ENCODE assay signal across 27 cellular contexts in the genomic region with DNA sequence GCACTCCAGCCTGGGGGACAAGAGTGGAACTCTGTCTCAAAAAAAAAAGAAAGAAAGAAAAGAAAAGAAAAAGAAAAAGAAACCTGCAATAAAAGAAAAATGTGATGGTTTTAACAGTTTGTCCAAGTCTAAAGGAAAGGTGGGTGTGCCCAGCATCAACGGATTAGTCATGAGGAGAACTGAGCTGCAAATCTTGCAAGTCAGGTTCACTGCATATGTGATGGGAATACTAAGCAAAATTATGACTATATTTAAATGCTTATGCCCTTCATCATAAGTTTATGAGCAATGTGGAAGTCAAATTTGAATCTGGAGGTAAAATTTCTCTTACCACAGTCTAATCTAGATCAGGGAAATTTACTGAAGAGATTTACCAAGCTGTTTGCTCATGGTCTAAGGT.
DNase-seq lines count a peak whose midpoint lies in the region; ATAC-seq and TF ChIP-seq lines count a peak whose summit lies in the region.
"Had no signal": no experiment of that assay in that cellular context is flagged by ENCODE, and none has a peak within 500 bp of the region (broad histone marks: within the 10 kb centered on the region; RNA-seq: fewer than 3 reads in every experiment).

No MANE protein-coding gene starts in this region.

- DNase-seq in AG08396 (ENCODE audit: low spot score): peak; percentile 10
- DNase-seq in epithelial cell of prostate (ENCODE audit: low read depth, low spot score): peak; percentile 69
- peak; percentile 11 for DNase-seq in iris pigment epithelial cell (ENCODE audit: low read depth)
- no peak for DNase-seq in GM13976 (ENCODE audit: low spot score)
- DNase-seq in cortex of kidney (lab: John Stamatoyannopoulos, UW): no peak
- DNase-seq: activated CD4-positive, alpha-beta T cell treated with anti-CD3 and anti-CD28 coated beads for 36 hours; activated CD8-positive, alpha-beta memory T cell treated with anti-CD3 and anti-CD28 coated beads for 24 hours; activated naive CD4-positive, alpha-beta T cell treated with Interleukin-2 at 50 U/mL for 16 hours; activated T-cell treated with anti-CD3 and anti-CD28 coated beads, Interleukin-2, amount 50 U/mL, for 4 hours; central memory CD4-positive, alpha-beta T cell; heart right ventricle; KBM-7; left ventricle myocardium inferior; midbrain; NCI-H1930; NCI-H345; ovary; right cardiac atrium; SJCRH30; stimulated activated CD4-positive, alpha-beta T cell treated with anti-CD3 and anti-CD28 coated beads, Interleukin-15, amount 100 ng/mL, for 24 hours had no signal

- POLR2A ChIA-PET in HEK293 (lab: Yijun Ruan, JAX): interaction anchor here (1.7 kb wide), 1 partner anchor 13 kb away, joined by 10 read pairs; a partner anchor contains a TSS

- H3K9me3 Mint-ChIP-seq in stimulated activated memory B cell treated with anti-CD40 and anti-IgM and Interleukin-4, amounts not matched to agents 10 μg/mL and 1 μg/mL and 100 μg/mL, for 72 hours: no peaks in the 10 kb centered on the region
- H3K9me3 Mint-ChIP-seq: activated T-cell treated with anti-CD3 and anti-CD28 coated beads, Interleukin-2, amount 50 U/mL, for 4 hours; natural killer cell treated with Interleukin-12 subunit alpha and Interleukin-12 subunit beta and Interleukin-15 and Interleukin-18, amount 100 ng/mL, for 72 hours; T-helper 1 cell treated with Interleukin-12 subunit alpha and Interleukin-12 subunit beta and Interleukin-4 antibody, amounts not matched to agents 30 μg/mL and 1 μg/mL, for 36 hours had no signal

- ATAC-seq in HG03045 (IDR thresholded peaks at IDR 0.05; ENCODE audit: unreplicated experiment): no peak
- ATAC-seq in stimulated activated memory B cell treated with anti-CD40 and anti-IgM and Interleukin-4, amounts not matched to agents 10 μg/mL and 1 μg/mL and 100 μg/mL, for 72 hours: no peak
- ATAC-seq: activated CD4-positive, alpha-beta T cell treated with anti-CD3 and anti-CD28 coated beads for 36 hours; activated T-cell treated with anti-CD3 and anti-CD28 coated beads, Interleukin-2, amount 50 U/mL, for 4 hours; heart right ventricle; natural killer cell treated with Interleukin-12 subunit alpha and Interleukin-12 subunit beta and Interleukin-15 and Interleukin-18, amount 100 ng/mL, for 72 hours; right cardiac atrium had no signal

- TF ChIP-seq CTCF in HEK293 (tag by site-specific recombination; IDR thresholded peaks at IDR 0.05) (no peak), GM13976 (IDR thresholded peaks at IDR 0.05; ENCODE audit: borderline replicate concordance, control extremely low read depth, extremely low read depth, insufficient read depth, missing control alignments) (no peak)

- H3K36me3 Mint-ChIP-seq in stimulated activated memory B cell treated with anti-CD40 and anti-IgM and Interleukin-4, amounts not matched to agents 10 μg/mL and 1 μg/mL and 100 μg/mL, for 72 hours: peaks cover 12% of the 10 kb centered on the region
- H3K36me3 Mint-ChIP-seq: natural killer cell treated with Interleukin-12 subunit alpha and Interleukin-12 subunit beta and Interleukin-15 and Interleukin-18, amount 100 ng/mL, for 72 hours had no signal

- CTCF ChIA-PET in HEK293 (lab: Yijun Ruan, JAX): interaction anchor here (0.5 to 1.0 kb wide), 2 partner anchors 13 to 25 kb away, joined by 3 read pairs; no protein-coding TSS in a partner anchor

- no peak overlapping the region for H3K4me3 ChIP-seq in HEK293 (ENCODE audit: low read depth, low read length)
- H3K4me3 ChIP-seq: HAP-1, heart right ventricle, left ventricle myocardium inferior, ovary, SJCRH30 had no signal

- H3K4me1 Mint-ChIP-seq in stimulated activated memory B cell treated with anti-CD40 and anti-IgM and Interleukin-4, amounts not matched to agents 10 μg/mL and 1 μg/mL and 100 μg/mL, for 72 hours: peaks cover 5% of the 10 kb centered on the region
- H3K4me1 Mint-ChIP-seq: activated CD4-positive, alpha-beta T cell treated with anti-CD3 and anti-CD28 coated beads for 36 hours had no signal

- H3K27ac Mint-ChIP-seq in stimulated activated memory B cell treated with anti-CD40 and anti-IgM and Interleukin-4, amounts not matched to agents 10 μg/mL and 1 μg/mL and 100 μg/mL, for 72 hours: no peak overlapping the region
- H3K27ac Mint-ChIP-seq: activated CD4-positive, alpha-beta T cell treated with anti-CD3 and anti-CD28 coated beads for 36 hours; natural killer cell treated with Interleukin-12 subunit alpha and Interleukin-12 subunit beta and Interleukin-15 and Interleukin-18, amount 100 ng/mL, for 72 hours; T-helper 1 cell treated with Interleukin-12 subunit alpha and Interleukin-12 subunit beta and Interleukin-4 antibody, amounts not matched to agents 30 μg/mL and 1 μg/mL, for 36 hours had no signal

- no peaks in the 10 kb centered on the region for H3K4me1 ChIP-seq in HEK293 (ENCODE audit: control insufficient read depth, insufficient read depth, low read length)
- H3K4me1 ChIP-seq: HAP-1, SJCRH30 had no signal

- H3K27me3 Mint-ChIP-seq in stimulated activated memory B cell treated with anti-CD40 and anti-IgM and Interleukin-4, amounts not matched to agents 10 μg/mL and 1 μg/mL and 100 μg/mL, for 72 hours: no peaks in the 10 kb centered on the region
- H3K27me3 Mint-ChIP-seq: activated CD4-positive, alpha-beta T cell treated with anti-CD3 and anti-CD28 coated beads for 36 hours; natural killer cell treated with Interleukin-12 subunit alpha and Interleukin-12 subunit beta and Interleukin-15 and Interleukin-18, amount 100 ng/mL, for 72 hours had no signal

- no peaks in the 10 kb centered on the region for H3K9me3 ChIP-seq in HEK293 (ENCODE audit: control insufficient read depth, insufficient read depth, low read depth, low read length)
- H3K9me3 ChIP-seq: HAP-1, heart right ventricle, left ventricle myocardium inferior, ovary, SJCRH30 had no signal

- H3K27ac ChIP-seq in HEK293 (ENCODE audit: extremely low read depth, low read depth, low read length) (no peak overlapping the region), epithelial cell of prostate (peak overlapping the region; percentile 41)
- H3K27ac ChIP-seq: C4-2B, heart right ventricle, left ventricle myocardium inferior, ovary, SJCRH30 had no signal

- no peaks in the 10 kb centered on the region for H3K36me3 ChIP-seq in HEK293 (ENCODE audit: control insufficient read depth in 2 of 2, insufficient read depth in 1 of 2, low read length in 2 of 2)
- H3K36me3 ChIP-seq: HAP-1, heart right ventricle, left ventricle myocardium inferior, ovary, SJCRH30 had no signal

- in situ Hi-C loops in GM13976 (cut with MboI; ENCODE audit: low sequenced_read_pairs, unreplicated experiment): no loop called here

- H3K4me3 Mint-ChIP-seq in stimulated activated memory B cell treated with anti-CD40 and anti-IgM and Interleukin-4, amounts not matched to agents 10 μg/mL and 1 μg/mL and 100 μg/mL, for 72 hours: no peak overlapping the region
- H3K4me3 Mint-ChIP-seq: activated CD4-positive, alpha-beta T cell treated with anti-CD3 and anti-CD28 coated beads for 36 hours; activated T-cell treated with anti-CD3 and anti-CD28 coated beads, Interleukin-2, amount 50 U/mL, for 4 hours; natural killer cell treated with Interleukin-12 subunit alpha and Interleukin-12 subunit beta and Interleukin-15 and Interleukin-18, amount 100 ng/mL, for 72 hours; T-helper 1 cell treated with Interleukin-12 subunit alpha and Interleukin-12 subunit beta and Interleukin-4 antibody, amounts not matched to agents 30 μg/mL and 1 μg/mL, for 36 hours had no signal

TF ChIP-seq in HEK293, 187 proteins besides CTCF, POLR2A, EP300 and RAD21:
- no peak for TF ChIP-seq ZNF555 (tag by site-specific recombination; conservative IDR thresholded peaks at IDR 0.05)
- 0 out of 2 replicates have a peak, but pooled peaks have one; percentile 24 for TF ChIP-seq KLF9 (tag by site-specific recombination; IDR thresholded peaks at IDR 0.05; ENCODE audit: low read depth)

Comparison
In these comparisons a context has a peak if more than half of its experiments do, and no peak if none do; other contexts are left out.
1. DNase-seq: peak in AG08396 (single experiment), epithelial cell of prostate (single experiment) and iris pigment epithelial cell (single experiment); none in GM13976 (single experiment) and cortex of kidney (single experiment).